Comparison of ENCODE assay signal across 8 cellular contexts in genomic region chr10:133241501-133242205, GRCh38. TPM values are rescaled to one million over a fixed set of nuclear protein-coding genes. Genes with fewer than 3 reads are reported as not detected.
A peak's percentile ranks its signal among the peaks of the same experiment; 100 is the strongest.
DNase-seq lines count a peak whose midpoint lies in the region; ATAC-seq and TF ChIP-seq lines count a peak whose summit lies in the region.
"Had no signal": no experiment of that assay in that cellular context is flagged by ENCODE, and none has a peak within 500 bp of the region (broad histone marks: within the 10 kb centered on the region; RNA-seq: fewer than 3 reads in every experiment).

No MANE protein-coding gene starts in this region.

- no peaks in the 10 kb centered on the region; the same call in 1 of the 2 replicates for H3K27me3 ChIP-seq in GM06990 (replicated peaks; ENCODE audit: control insufficient read depth, insufficient read depth, low read length)

- ATAC-seq in GM19025 (IDR thresholded peaks at IDR 0.05; ENCODE audit: low read depth, unreplicated experiment) (peak; percentile 46), left colon (peak; percentile 10), GM21381 (IDR thresholded peaks at IDR 0.05; ENCODE audit: unreplicated experiment) (no peak)

- no peak for TF ChIP-seq CTCF in GM06990 (IDR thresholded peaks at IDR 0.05; ENCODE audit: insufficient read depth, low read length, poor library complexity, severe bottlenecking)
- TF ChIP-seq CTCF in GM10266 (IDR thresholded peaks at IDR 0.05; ENCODE audit: control insufficient read depth, insufficient read depth, low read depth, missing control alignments) = no peak

- intact Hi-C loops in left colon (cut with DNase I, micrococcal nuclease) = no loop called here

- peak overlapping the region; percentile 41 for H3K4me3 ChIP-seq in GM06990 (replicated peaks; ENCODE audit: low read depth, low read length)
- H3K4me3 ChIP-seq: left ventricle myocardium inferior had no signal

- DNase-seq in GM06990 (ENCODE audit: extremely low read depth, insufficient read length) (peak; percentile 47), MV-4-11 (lab: John Stamatoyannopoulos, UW) (peak; percentile 20), left colon (no peak), GM10266 (ENCODE audit: extremely low spot score) (no peak), NOMO-1 treated with DMSO at 0.1 percent for 48 hours (lab: John Stamatoyannopoulos, UW; ENCODE audit: unreplicated experiment) (no peak)
- DNase-seq: left ventricle myocardium inferior had no signal

- H3K36me3 ChIP-seq in GM06990 (ENCODE audit: control insufficient read depth, insufficient read depth, low read length) = no peaks in the 10 kb centered on the region
- H3K36me3 ChIP-seq: left ventricle myocardium inferior had no signal

RNA-seq across cellular contexts. Expression of gene VENTX, which starts 4.0 kb away (rescaled TPM):
- under 1 TPM in 1 of 2 donors, not detected in 1; 0.14 TPM for total RNA-seq in left colon

RNA-seq across cellular contexts. Expression of gene UTF1, which starts 11.6 kb away (rescaled TPM):
- not detected for total RNA-seq in left colon
- total RNA-seq: left ventricle myocardium inferior had no signal

RNA-seq across cellular contexts. Expression of gene ADAM8, which starts 35.0 kb away (rescaled TPM):
- 1 to 10 TPM; 2.3 to 2.8 TPM for total RNA-seq in left colon

Comparison
In these comparisons a context has a peak if more than half of its experiments do, and no peak if none do; other contexts are left out.
1. DNase-seq: peak in GM06990 (single experiment) and MV-4-11 (single experiment); none in left colon (0 of 2), GM10266 (single experiment) and NOMO-1 treated with DMSO at 0.1 percent for 48 hours (single experiment).